ENCODE assay signal across 20 cellular contexts in the genomic region with DNA sequence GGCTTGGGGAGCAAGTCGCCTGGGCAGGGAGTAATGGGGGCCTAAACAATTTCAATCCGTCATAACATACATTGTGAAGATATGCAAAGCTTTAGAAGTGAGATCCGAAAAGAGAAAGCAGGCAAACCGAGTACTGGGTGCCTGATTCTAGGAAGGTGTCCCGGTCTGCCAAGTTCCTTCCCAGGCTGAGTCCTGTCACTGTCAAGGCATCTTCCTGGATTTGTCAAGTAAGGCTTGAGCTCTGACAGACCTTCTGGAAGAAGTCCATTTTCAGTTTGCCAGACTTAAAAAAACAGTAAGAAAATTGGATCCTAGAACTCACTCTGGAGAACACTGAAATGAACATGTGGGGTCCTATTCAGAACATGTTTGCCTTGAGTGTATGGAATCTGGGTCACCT.
"Had no signal": no experiment of that assay in that cellular context is flagged by ENCODE, and none has a peak within 500 bp of the region (broad histone marks: within the 10 kb centered on the region; RNA-seq: fewer than 3 reads in every experiment).

No MANE protein-coding gene starts in this region.

- H3K27ac ChIP-seq: adrenal gland, breast epithelium, suprapubic skin, vagina had no signal

- H3K27ac Mint-ChIP-seq: activated naive CD4-positive, alpha-beta T cell treated with anti-CD3 and anti-CD28 coated beads, Interleukin-2, amount 50 U/mL, for 72 hours; activated T-cell treated with anti-CD3 and anti-CD28 coated beads, Interleukin-2, amount 50 U/mL, for 72 hours; natural killer cell treated with Interleukin-12 subunit alpha and Interleukin-12 subunit beta and Interleukin-15 and Interleukin-18, amount 100 ng/mL, for 72 hours; stimulated activated naive CD8-positive, alpha-beta T cell treated with anti-CD3 and anti-CD28 coated beads, Interleukin-15, amount 100 ng/mL, for 72 hours had no signal

- DNase-seq: activated CD8-positive, alpha-beta memory T cell treated with anti-CD3 and anti-CD28 coated beads for 24 hours; activated gamma-delta T cell treated with Interleukin-2 at 50 U/mL for 16 hours; activated T-cell treated with anti-CD3 and anti-CD28 coated beads, Interleukin-2, amount 50 U/mL, for 72 hours; adrenal gland; cerebellar nuclear complex; effector CD4-positive, alpha-beta T cell; nucleus accumbens; right cardiac atrium; small intestine; stimulated activated CD4-positive, alpha-beta T cell treated with anti-CD3 and anti-CD28 coated beads, Interleukin-15, amount 100 ng/mL, for 24 hours; stimulated activated CD4-positive, alpha-beta T cell treated with anti-CD3 and anti-CD28 coated beads, Interleukin-2, amount 100 ng/mL, for 48 hours; stimulated activated naive CD8-positive, alpha-beta T cell treated with anti-CD3 and anti-CD28 coated beads, Interleukin-15, amount 100 ng/mL, for 72 hours; T1000; trophoblast cell had no signal

- H3K4me3 Mint-ChIP-seq: activated T-cell treated with anti-CD3 and anti-CD28 coated beads, Interleukin-2, amount 50 U/mL, for 72 hours; natural killer cell treated with Interleukin-12 subunit alpha and Interleukin-12 subunit beta and Interleukin-15 and Interleukin-18, amount 100 ng/mL, for 72 hours; stimulated activated naive CD8-positive, alpha-beta T cell treated with anti-CD3 and anti-CD28 coated beads, Interleukin-15, amount 100 ng/mL, for 72 hours had no signal

- H3K4me1 Mint-ChIP-seq: stimulated activated naive CD8-positive, alpha-beta T cell treated with anti-CD3 and anti-CD28 coated beads, Interleukin-15, amount 100 ng/mL, for 72 hours had no signal

- H3K36me3 Mint-ChIP-seq: activated naive CD4-positive, alpha-beta T cell treated with anti-CD3 and anti-CD28 coated beads, Interleukin-2, amount 50 U/mL, for 72 hours; natural killer cell treated with Interleukin-12 subunit alpha and Interleukin-12 subunit beta and Interleukin-15 and Interleukin-18, amount 100 ng/mL, for 72 hours had no signal

- ATAC-seq: activated CD4-positive, CD25-positive, alpha-beta regulatory T cell treated with anti-CD3 and anti-CD28 coated beads, Interleukin-2, amount 50 U/mL, for 24 hours; activated naive CD4-positive, alpha-beta T cell treated with anti-CD3 and anti-CD28 coated beads, Interleukin-2, amount 50 U/mL, for 72 hours; activated T-cell treated with anti-CD3 and anti-CD28 coated beads, Interleukin-2, amount 50 U/mL, for 72 hours; stimulated activated naive CD8-positive, alpha-beta T cell treated with anti-CD3 and anti-CD28 coated beads, Interleukin-15, amount 100 ng/mL, for 72 hours had no signal

- H3K9me3 Mint-ChIP-seq: activated naive CD4-positive, alpha-beta T cell treated with anti-CD3 and anti-CD28 coated beads, Interleukin-2, amount 50 U/mL, for 72 hours; activated T-cell treated with anti-CD3 and anti-CD28 coated beads, Interleukin-2, amount 50 U/mL, for 72 hours; natural killer cell treated with Interleukin-12 subunit alpha and Interleukin-12 subunit beta and Interleukin-15 and Interleukin-18, amount 100 ng/mL, for 72 hours; stimulated activated naive CD8-positive, alpha-beta T cell treated with anti-CD3 and anti-CD28 coated beads, Interleukin-15, amount 100 ng/mL, for 72 hours had no signal
